Comparison of ENCODE assay signal across 18 cellular contexts in the genomic region with DNA sequence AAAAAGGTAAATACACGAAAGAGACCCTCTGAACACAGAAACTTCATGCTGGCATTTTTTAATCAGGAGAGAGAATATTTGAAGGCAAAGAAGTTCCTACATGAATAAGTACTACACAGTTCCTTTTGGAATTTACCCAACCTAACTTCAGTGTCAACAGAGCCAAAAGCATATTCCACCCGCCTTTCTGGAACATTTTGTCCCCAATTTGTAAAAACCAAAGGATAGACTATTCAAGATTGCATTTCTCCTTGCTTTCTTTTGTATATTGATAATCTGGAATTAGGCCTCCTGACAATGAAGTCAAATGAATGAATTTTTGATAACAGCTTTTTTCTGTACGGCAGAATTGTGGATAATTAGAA. TPM values are rescaled to one million over a fixed set of nuclear protein-coding genes. Genes with fewer than 3 reads are reported as not detected.
A peak's percentile ranks its signal among the peaks of the same experiment; 100 is the strongest.
DNase-seq lines count a peak whose midpoint lies in the region; ATAC-seq and TF ChIP-seq lines count a peak whose summit lies in the region.
"Had no signal": no experiment of that assay in that cellular context is flagged by ENCODE, and none has a peak within 500 bp of the region (broad histone marks: within the 10 kb centered on the region; RNA-seq: fewer than 3 reads in every experiment).

No MANE protein-coding gene starts in this region.

- H3K27ac ChIP-seq in liver (ENCODE audit: low read depth in 1 of 2, low read length in 2 of 2) (no peak overlapping the region), right lobe of liver (no peak overlapping the region), hepatocyte (peak overlapping the region; percentile 52), stomach (peak overlapping the region in 3 of 5 donors; percentile 43 to 58 (median 54)), foreskin keratinocyte (no peak overlapping the region)
- H3K27ac ChIP-seq: A549, neutrophil had no signal

- TF ChIP-seq CTCF in liver (IDR thresholded peaks at IDR 0.05; ENCODE audit: low read depth, low read length, missing input control) (no peak), right lobe of liver (IDR thresholded peaks at IDR 0.05) (no peak), hepatocyte (IDR thresholded peaks at IDR 0.05; ENCODE audit: poor library complexity) (no peak), stomach (IDR thresholded peaks at IDR 0.05) (no peak), foreskin keratinocyte (conservative IDR thresholded peaks at IDR 0.05) (no peak)

- no peaks in the 10 kb centered on the region for H3K4me1 ChIP-seq in liver (ENCODE audit: control insufficient read depth in 4 of 4, insufficient read depth in 4 of 4, low read length in 3 of 4)
- H3K4me1 ChIP-seq in right lobe of liver = no peaks in the 10 kb centered on the region
- H3K4me1 ChIP-seq in hepatocyte (ENCODE audit: insufficient read depth) = peaks cover 18% of the 10 kb centered on the region
- H3K4me1 ChIP-seq in stomach = peaks cover 5 to 22% (median 9%) of the 10 kb centered on the region in 4 donors
- no peaks in the 10 kb centered on the region for H3K4me1 ChIP-seq in foreskin keratinocyte
- H3K4me1 ChIP-seq: A549 had no signal

- TF ChIP-seq EP300 in stomach (IDR thresholded peaks at IDR 0.05) = no peak

- TF ChIP-seq POLR2A in right lobe of liver (IDR thresholded peaks at IDR 0.05) = no peak
- no peak for TF ChIP-seq POLR2A in stomach (IDR thresholded peaks at IDR 0.05)

- TF ChIP-seq RAD21 in liver (IDR thresholded peaks at IDR 0.05) = no peak

- no peaks in the 10 kb centered on the region for H3K79me2 ChIP-seq in hepatocyte

- no peak overlapping the region for H3K4me2 ChIP-seq in hepatocyte
- H3K4me2 ChIP-seq: A549 had no signal

- no peaks in the 10 kb centered on the region for H3K9me2 ChIP-seq in hepatocyte (replicated peaks; ENCODE audit: insufficient read depth)

- 85% methylated on average over 3 of the region's 3 CpGs for WGBS in liver
- 81% methylated on average over 3 of the region's 3 CpGs for WGBS in right lobe of liver (ENCODE audit: insufficient coverage, low coverage, low lambda C conversion rate, missing lambda C conversion rate)
- WGBS in hepatocyte (ENCODE audit: low lambda C conversion rate, missing lambda C conversion rate) = 65% methylated on average over 3 of the region's 3 CpGs
- 48 to 61% (median 52%) methylated on average over 3 of the region's 3 CpGs for WGBS in stomach, 5 donors

- intact Hi-C loops in right lobe of liver (cut with DNase I) (no loop called here), stomach (cut with DNase I; ENCODE audit: low total_unique reads) (no loop called here)

- H3K36me3 ChIP-seq in liver (ENCODE audit: control insufficient read depth in 4 of 4, insufficient read depth in 3 of 4, low read depth in 1 of 4, low read length in 3 of 4) (peaks cover 14 to 85% (median 84%) of the 10 kb centered on the region in 4 donors), right lobe of liver (peaks cover 0 to 99% (median 53%) of the 10 kb centered on the region in 4 donors), hepatocyte (replicated peaks; ENCODE audit: insufficient read depth, low read depth) (no peaks in the 10 kb centered on the region), stomach (peaks cover 14 to 25% (median 23%) of the 10 kb centered on the region in 4 donors)
- H3K36me3 ChIP-seq: neutrophil had no signal

- H3K27me3 ChIP-seq in liver (ENCODE audit: control insufficient read depth in 4 of 4, insufficient read depth in 4 of 4, low read length in 3 of 4) (no peaks in the 10 kb centered on the region), right lobe of liver (no peaks in the 10 kb centered on the region), hepatocyte (no peaks in the 10 kb centered on the region), stomach (no peaks in the 10 kb centered on the region), foreskin keratinocyte (no peaks in the 10 kb centered on the region)
- H3K27me3 ChIP-seq: neutrophil had no signal

- DNase-seq in right lobe of liver (no peak), hepatocyte (ENCODE audit: low spot score) (no peak), stomach (no peak), foreskin keratinocyte (no peak), middle frontal gyrus (ENCODE audit: extremely low spot score, low spot score) (no peak), NCI-H2029 (lab: John Stamatoyannopoulos, UW) (no peak)
- DNase-seq: activated CD8-positive, alpha-beta memory T cell treated with anti-CD3 and anti-CD28 coated beads, Interleukin-2, amount 10 ng/mL, durations not matched to agents 7 days and 5 days; activated effector memory CD4-positive, alpha-beta T cell treated with Interleukin-2 at 50 U/mL for 16 hours; mesenchymal stem cell; NCI-H2081 treated with DMSO at 0.1 percent for 48 hours; NCI-H526; stimulated activated CD4-positive, alpha-beta T cell treated with anti-CD3 and anti-CD28 coated beads, Interleukin-2, amount 100 ng/mL, for 24 hours; T-helper 9 cell had no signal

- H3K4me3 ChIP-seq in liver (ENCODE audit: low read depth in 1 of 3, low read length in 3 of 3) (no peak overlapping the region), right lobe of liver (no peak overlapping the region), hepatocyte (no peak overlapping the region), stomach (no peak overlapping the region)
- H3K4me3 ChIP-seq: A549, K562 had no signal

- H4K20me1 ChIP-seq in hepatocyte (ENCODE audit: insufficient read depth, poor library complexity, severe bottlenecking) = no peaks in the 10 kb centered on the region

- no peak overlapping the region for H2AFZ ChIP-seq in hepatocyte

- no peak overlapping the region for H3K9ac ChIP-seq in liver (ENCODE audit: low read depth in 1 of 2, low read length in 2 of 2)

- no peaks in the 10 kb centered on the region for H3K9me3 ChIP-seq in liver (ENCODE audit: control insufficient read depth in 4 of 4, low read length in 3 of 4)
- H3K9me3 ChIP-seq in right lobe of liver = no peaks in the 10 kb centered on the region
- no peaks in the 10 kb centered on the region for H3K9me3 ChIP-seq in hepatocyte (ENCODE audit: low read depth)
- H3K9me3 ChIP-seq in stomach = no peaks in the 10 kb centered on the region
- H3K9me3 ChIP-seq: A549, neutrophil had no signal

- no peak for ATAC-seq in right lobe of liver
- no peak for ATAC-seq in foreskin keratinocyte
- no peak for ATAC-seq in HG03342 (IDR thresholded peaks at IDR 0.05; ENCODE audit: unreplicated experiment)
- ATAC-seq: A549; activated CD8-positive, alpha-beta memory T cell treated with anti-CD3 and anti-CD28 coated beads, Interleukin-2, amount 10 ng/mL, durations not matched to agents 7 days and 5 days; K562 had no signal

TF ChIP-seq in liver, 16 proteins besides CTCF, POLR2A, EP300 and RAD21:
- TF ChIP-seq FOXA1 (IDR thresholded peaks at IDR 0.05) (no peak), SP1 (IDR thresholded peaks at IDR 0.05) (peak; percentile 40), GABPA (IDR thresholded peaks at IDR 0.05 in 1 of 2, conservative IDR thresholded peaks at IDR 0.05 in 1 of 2) (no peak), JUND (IDR thresholded peaks at IDR 0.05) (no peak), NR2F2 (IDR thresholded peaks at IDR 0.05) (no peak), YY1 (IDR thresholded peaks at IDR 0.05) (no peak)
- TF ChIP-seq, protein P1, sequence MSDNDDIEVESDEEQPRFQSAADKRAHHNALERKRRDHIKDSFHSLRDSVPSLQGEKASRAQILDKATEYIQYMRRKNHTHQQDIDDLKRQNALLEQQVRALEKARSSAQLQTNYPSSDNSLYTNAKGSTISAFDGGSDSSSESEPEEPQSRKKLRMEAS (IDR thresholded peaks at IDR 0.05) = no peak
- TF ChIP-seq, protein P2, sequence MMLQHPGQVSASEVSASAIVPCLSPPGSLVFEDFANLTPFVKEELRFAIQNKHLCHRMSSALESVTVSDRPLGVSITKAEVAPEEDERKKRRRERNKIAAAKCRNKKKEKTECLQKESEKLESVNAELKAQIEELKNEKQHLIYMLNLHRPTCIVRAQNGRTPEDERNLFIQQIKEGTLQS (IDR thresholded peaks at IDR 0.05) = no peak

RNA-seq across cellular contexts. Expression of a gene that starts 39.4 kb away (rescaled TPM):
- 1 to 10 TPM in 1 of 2 donors, under 1 TPM in 1; 0.42 to 2.6 TPM for total RNA-seq in liver
- 1 to 10 TPM in 1 of 2 donors, under 1 TPM in 1; 0.38 to 1.0 TPM for polyA plus RNA-seq in liver
- 1 to 10 TPM in 5 of 6 experiments, under 1 TPM in 1; 0.99 to 2.5 (median 2.1) TPM for total RNA-seq in right lobe of liver
- total RNA-seq in hepatocyte = 4.0 and 5.4 TPM in 2 replicates
- 2.2 and 3.3 TPM in 2 replicates for polyA plus RNA-seq in hepatocyte
- 10 to 100 TPM in 1 of 5 donors, 1 to 10 TPM in 3, under 1 TPM in 1; 0.58 to 10.3 (median 2.8) TPM for total RNA-seq in stomach
- polyA plus RNA-seq in stomach = 1 to 10 TPM; 2.3 to 6.8 (median 3.7) TPM
- total RNA-seq in foreskin keratinocyte = 0.78 and 0.99 TPM in 2 replicates
- polyA plus RNA-seq in foreskin keratinocyte = 0.56 and 0.78 TPM in 2 replicates

Comparison
In these comparisons a context has a peak if more than half of its experiments do, and no peak if none do; other contexts are left out.
1. H3K27ac ChIP-seq: peak in hepatocyte (single experiment) and stomach (3 of 5); none in liver (0 of 2), right lobe of liver (0 of 3) and foreskin keratinocyte (single experiment).